Comparison of ENCODE assay signal across 8 cellular contexts in the genomic region with DNA sequence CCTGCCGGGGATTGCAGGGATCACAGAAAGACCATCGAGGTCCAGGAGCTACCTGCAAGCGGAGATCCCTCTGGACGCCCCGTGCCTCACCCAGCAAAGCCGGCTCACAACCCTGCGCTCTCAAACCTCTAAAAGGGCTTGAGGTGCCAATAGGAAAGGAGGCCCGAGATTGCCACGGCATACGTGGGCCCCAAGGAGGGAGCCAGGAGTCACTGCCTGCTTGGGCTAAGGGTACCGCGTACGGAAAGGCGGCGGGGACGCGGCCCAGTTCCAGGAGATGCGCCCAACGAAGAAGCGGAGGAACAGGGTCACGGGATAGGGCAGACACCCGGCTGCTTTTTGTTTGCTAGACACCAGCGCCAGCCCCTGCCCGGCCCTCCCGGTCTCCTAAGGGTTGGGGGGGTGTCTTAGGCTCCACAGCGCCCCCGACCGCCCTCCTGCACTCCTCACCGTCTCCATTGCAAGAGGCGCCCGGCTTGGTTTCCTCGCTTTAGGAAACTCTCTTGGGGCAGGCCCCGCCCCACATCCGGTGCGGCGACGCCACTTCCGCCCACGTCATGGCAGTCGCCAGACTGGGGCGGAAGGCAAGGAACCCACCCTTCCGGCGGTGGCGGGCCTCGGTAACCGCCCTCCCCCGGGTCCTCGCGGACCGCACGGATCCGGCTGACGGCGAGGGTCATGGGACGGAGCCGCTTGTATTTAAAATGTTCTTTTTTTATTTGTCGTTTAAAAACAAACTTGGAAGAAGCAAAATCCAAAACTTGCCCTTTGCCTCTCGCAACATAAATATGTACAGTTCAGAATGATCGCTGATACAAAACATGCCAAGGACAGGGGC. TPM values are rescaled to one million over a fixed set of nuclear protein-coding genes. Genes with fewer than 3 reads are reported as not detected.
DNase-seq lines count a peak whose midpoint lies in the region; TF ChIP-seq lines count a peak whose summit lies in the region.

A gene (minus strand): TSS at position 495 of the 838 bp plus-strand sequence. CDS start 36 bp downstream, at position 459.

- peaks cover 14% of the 10 kb centered on the region for H3K4me1 ChIP-seq in effector memory CD4-positive, alpha-beta T cell (ENCODE audit: control insufficient read depth, insufficient read depth, low read length, poor library complexity, severe bottlenecking)

- H3K27me3 ChIP-seq in effector memory CD4-positive, alpha-beta T cell (replicated peaks; ENCODE audit: control insufficient read depth, insufficient read depth, low read length, poor library complexity, severe bottlenecking) = no peaks in the 10 kb centered on the region

- no peaks in the 10 kb centered on the region for H3K9me3 ChIP-seq in effector memory CD4-positive, alpha-beta T cell (ENCODE audit: control insufficient read depth, low read length)

- TF ChIP-seq CTCF in GM20000 (IDR thresholded peaks at IDR 0.05; ENCODE audit: extremely low read depth, missing control alignments) = peak; percentile 51

- DNase-seq in COR-L47 (lab: John Stamatoyannopoulos, UW) = peak; percentile 93
- DNase-seq in GM20000 (ENCODE audit: low spot score) = peak; percentile 98
- DNase-seq in HT-29 (ENCODE audit: low spot score) = peak; percentile 96
- DNase-seq in NK-92 treated with Interleukin-12 subunit alpha and Interleukin-12 subunit beta, amount 100 ng/mL, for 24 hours (lab: John Stamatoyannopoulos, UW) = peak; percentile 89
- peak; percentile 96 for DNase-seq in activated CD8-positive, alpha-beta memory T cell treated with anti-CD3 and anti-CD28 coated beads for 24 hours
- DNase-seq in effector memory CD4-positive, alpha-beta T cell = peak; percentile 96 to 98 (median 96)
- peak; percentile 97 for DNase-seq in medulla oblongata (ENCODE audit: extremely low spot score)
- DNase-seq in stimulated activated CD8-positive, alpha-beta memory T cell treated with anti-CD3 and anti-CD28 coated beads, Interleukin-12 subunit alpha, Interleukin-12 subunit beta, amount 100 ng/mL, for 1 hour (ENCODE audit: low read depth) = peak; percentile 94

- peak within 1 kb of the TSS; percentile 73 for H3K4me3 ChIP-seq in effector memory CD4-positive, alpha-beta T cell (ENCODE audit: insufficient read depth, low read depth, low read length, poor library complexity, severe bottlenecking)

- peak within 1 kb of the TSS; percentile 91 for H3K27ac ChIP-seq in effector memory CD4-positive, alpha-beta T cell (ENCODE audit: insufficient read depth, low read length, poor library complexity, severe bottlenecking)

- peaks cover 19% of the 10 kb centered on the region for H3K36me3 ChIP-seq in effector memory CD4-positive, alpha-beta T cell (ENCODE audit: control insufficient read depth, insufficient read depth, low read length)

RNA-seq across cellular contexts. Expression of the gene that starts here (rescaled TPM):
- total RNA-seq in HT-29 (2014; rRNA removed; shearing (Covaris generic)) = 38.4 and 50.4 TPM in 2 replicates

Comparison
In these comparisons a context has a peak if more than half of its experiments do, and no peak if none do; other contexts are left out.
1. Peak in every context shown above with its lines: DNase-seq, H3K4me3 ChIP-seq and H3K27ac ChIP-seq.